Comparison of ENCODE assay signal across 8 cellular contexts in the genomic region with DNA sequence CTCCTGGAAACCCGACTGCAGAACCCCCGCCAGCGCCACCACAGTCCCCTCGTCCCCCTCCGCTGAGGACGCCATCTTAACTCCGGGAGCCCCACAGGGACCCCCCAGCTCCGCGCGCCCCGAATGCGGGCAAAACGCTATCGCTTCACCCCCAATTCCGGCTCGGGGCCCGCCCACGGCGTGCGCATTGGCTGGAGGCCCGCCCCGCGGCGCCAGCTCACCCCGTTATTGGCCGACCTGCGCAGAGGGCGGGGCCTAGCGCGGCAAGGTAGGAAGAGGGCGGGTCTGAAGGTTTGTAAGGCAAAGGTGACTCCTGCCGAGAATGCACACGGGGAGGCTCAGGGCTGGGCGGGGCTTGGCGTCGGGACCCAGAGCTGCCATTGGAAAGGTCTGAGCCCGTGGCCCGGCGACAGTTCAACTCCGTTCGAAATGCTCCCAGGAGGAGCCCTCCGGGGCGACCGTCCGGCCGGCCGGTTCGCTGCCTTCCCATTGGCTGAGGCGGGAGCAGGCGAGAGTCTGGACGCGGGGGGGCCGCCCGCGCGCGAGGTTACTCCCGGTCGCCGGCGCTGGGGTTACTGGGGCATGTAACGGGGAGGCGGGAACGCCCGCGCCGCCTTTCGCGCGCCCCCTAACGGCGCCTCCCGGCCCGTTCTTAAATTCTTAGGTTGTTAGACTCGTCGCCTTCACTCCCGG. TPM values are rescaled to one million over a fixed set of nuclear protein-coding genes. Genes with fewer than 3 reads are reported as not detected.
DNase-seq lines count a peak whose midpoint lies in the region; ATAC-seq, FAIRE-seq and TF ChIP-seq lines count a peak whose summit lies in the region.

A gene with protein sequence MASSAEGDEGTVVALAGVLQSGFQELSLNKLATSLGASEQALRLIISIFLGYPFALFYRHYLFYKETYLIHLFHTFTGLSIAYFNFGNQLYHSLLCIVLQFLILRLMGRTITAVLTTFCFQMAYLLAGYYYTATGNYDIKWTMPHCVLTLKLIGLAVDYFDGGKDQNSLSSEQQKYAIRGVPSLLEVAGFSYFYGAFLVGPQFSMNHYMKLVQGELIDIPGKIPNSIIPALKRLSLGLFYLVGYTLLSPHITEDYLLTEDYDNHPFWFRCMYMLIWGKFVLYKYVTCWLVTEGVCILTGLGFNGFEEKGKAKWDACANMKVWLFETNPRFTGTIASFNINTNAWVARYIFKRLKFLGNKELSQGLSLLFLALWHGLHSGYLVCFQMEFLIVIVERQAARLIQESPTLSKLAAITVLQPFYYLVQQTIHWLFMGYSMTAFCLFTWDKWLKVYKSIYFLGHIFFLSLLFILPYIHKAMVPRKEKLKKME (minus strand): TSS at position 127 of the 693 bp plus-strand sequence. CDS start 52 bp downstream, at position 75.

- H3K4me1 ChIP-seq in pancreas, result peaks cover 13 to 28% (median 16%) of the 10 kb centered on the region in 3 donors
- H3K4me1 ChIP-seq in tibial artery, result peaks cover 0 to 31% (median 17%) of the 10 kb centered on the region in 4 donors

- peak; percentile 91 for TF ChIP-seq CTCF in GM12874 (IDR thresholded peaks at IDR 0.05; ENCODE audit: insufficient read depth, low read depth, low read length)
- TF ChIP-seq CTCF in pancreas (IDR thresholded peaks at IDR 0.05), result peak; percentile 70 to 82 (median 76)
- TF ChIP-seq CTCF in tibial artery (IDR thresholded peaks at IDR 0.05), result peak; percentile 85 to 93

- DNase-seq in NCI-H1417 (lab: John Stamatoyannopoulos, UW) (peak; percentile 95 to 100 (median 100)), SW 1271 (lab: John Stamatoyannopoulos, UW) (peak; percentile 94 to 96), Right ventricle myocardium inferior (ENCODE audit: missing footprints) (peak; percentile 99), pancreas (peak; percentile 96 to 99 (median 98)), tibial artery (peak; percentile 98 to 99)
- DNase-seq in activated naive CD8-positive, alpha-beta T cell treated with anti-CD3 and anti-CD28 coated beads, Interleukin-2, amount 50 U/mL, for 16 hours (ENCODE audit: low read depth, low spot score), result peak; percentile 95

- H3K36me3 ChIP-seq in pancreas, result no peaks in the 10 kb centered on the region
- peaks cover 0 to 10% (median 0%) of the 10 kb centered on the region in 3 donors for H3K36me3 ChIP-seq in tibial artery

- WGBS in pancreas, 2 donors, result 0% methylated on average over 76 to 77 of the region's 77 CpGs

- peak; percentile 94 for ATAC-seq in HG02763 (IDR thresholded peaks at IDR 0.05; ENCODE audit: unreplicated experiment)
- peak; percentile 97 for ATAC-seq in Right ventricle myocardium inferior
- ATAC-seq in pancreas, result peak; percentile 91 to 96 (median 94)

- H3K27me3 ChIP-seq in pancreas, result no peaks in the 10 kb centered on the region
- H3K27me3 ChIP-seq in tibial artery, result no peaks in the 10 kb centered on the region

- H3K9me3 ChIP-seq in pancreas (no peaks in the 10 kb centered on the region), tibial artery (no peaks in the 10 kb centered on the region)

- no peak for FAIRE-seq in pancreas (lab: Jason Lieb, UNC)

- H3K4me3 ChIP-seq in pancreas, result peak within 1 kb of the TSS; percentile 47 to 91 (median 69)
- H3K4me3 ChIP-seq in tibial artery, result peak within 1 kb of the TSS; percentile 66 to 86

- intact Hi-C loops in Right ventricle myocardium inferior (cut with DNase I), result loop anchor here (1.0 to 5.0 kb wide), 3 partner anchors 48 to 91 kb away; a partner anchor contains a TSS
- intact Hi-C loops in pancreas (cut with DNase I), result no loop called here
- intact Hi-C loops in tibial artery (cut with DNase I; ENCODE audit: low total_unique reads), result loop anchor here (5.0 kb wide), 2 partner anchors 46 to 89 kb away; a partner anchor contains a TSS

- H3K27ac ChIP-seq in pancreas (peak within 1 kb of the TSS; percentile 87 to 95 (median 93)), tibial artery (peak within 1 kb of the TSS; percentile 84 to 97)

RNA-seq across cellular contexts. Expression of the gene that starts here (rescaled TPM):
- total RNA-seq in Right ventricle myocardium inferior (54.7 TPM), pancreas (10 to 100 TPM; 22.4 to 36.5 (median 32.4) TPM)
- polyA plus RNA-seq in pancreas, result 10 to 100 TPM; 23.0 to 32.6 TPM

Comparison
In these comparisons a context has a peak if more than half of its experiments do, and no peak if none do; other contexts are left out.
1. Peak in every context shown above with its lines: DNase-seq, ATAC-seq, H3K4me3 ChIP-seq and H3K27ac ChIP-seq.
2. intact Hi-C loops: an anchor here in Right ventricle myocardium inferior (1.0 to 5.0 kb wide) and tibial artery (5.0 kb wide); none called in pancreas.